In genomic region chr3:9248232-9249191, GRCh38 we compare ENCODE assay signal across 8 cellular contexts. TPM values are rescaled to one million over a fixed set of nuclear protein-coding genes. Genes with fewer than 3 reads are reported as not detected.
DNase-seq lines count a peak whose midpoint lies in the region; ATAC-seq and TF ChIP-seq lines count a peak whose summit lies in the region.

No MANE protein-coding gene starts in this region.

- no peaks in the 10 kb centered on the region for H3K36me3 Mint-ChIP-seq in activated CD4-positive, alpha-beta T cell treated with anti-CD3 and anti-CD28 coated beads for 36 hours (ENCODE audit: low read depth)
- H3K36me3 Mint-ChIP-seq in endodermal cell (ENCODE audit: low read depth), result no peaks in the 10 kb centered on the region

- H3K36me3 ChIP-seq in OCI-LY7 (ENCODE audit: insufficient read depth, low read length) (no peaks in the 10 kb centered on the region), endodermal cell (ENCODE audit: control insufficient read depth, insufficient read depth, low read length) (no peaks in the 10 kb centered on the region), neutrophil (no peaks in the 10 kb centered on the region)

- peak; percentile 18 for DNase-seq in activated CD4-positive, alpha-beta T cell treated with anti-CD3 and anti-CD28 coated beads for 36 hours
- no peak for DNase-seq in activated CD4-positive, alpha-beta T cell treated with anti-CD3 and anti-CD28 coated beads for 1 hour
- DNase-seq in OCI-LY7 (ENCODE audit: low spot score), result no peak
- peak; percentile 54 for DNase-seq in endodermal cell
- no peak for DNase-seq in GM19240 (ENCODE audit: insufficient read length, low spot score)

- ATAC-seq in activated CD4-positive, alpha-beta T cell treated with anti-CD3 and anti-CD28 coated beads for 36 hours, result no peak
- no peak for ATAC-seq in HG02981 (IDR thresholded peaks at IDR 0.05; ENCODE audit: unreplicated experiment)
- no peak for ATAC-seq in GM18867 (IDR thresholded peaks at IDR 0.05; ENCODE audit: unreplicated experiment)

- no peaks in the 10 kb centered on the region for H3K9me3 Mint-ChIP-seq in activated CD4-positive, alpha-beta T cell treated with anti-CD3 and anti-CD28 coated beads for 36 hours (ENCODE audit: low read depth)
- no peaks in the 10 kb centered on the region for H3K9me3 Mint-ChIP-seq in endodermal cell

- no peak overlapping the region for H3K27ac Mint-ChIP-seq in activated CD4-positive, alpha-beta T cell treated with anti-CD3 and anti-CD28 coated beads for 36 hours
- peak overlapping the region; percentile 72 for H3K27ac Mint-ChIP-seq in endodermal cell

- H3K9me3 ChIP-seq in OCI-LY7 (ENCODE audit: low read length) (no peaks in the 10 kb centered on the region), endodermal cell (ENCODE audit: control insufficient read depth, low read length) (no peaks in the 10 kb centered on the region), neutrophil (no peaks in the 10 kb centered on the region)

- H3K4me3 Mint-ChIP-seq in activated CD4-positive, alpha-beta T cell treated with anti-CD3 and anti-CD28 coated beads for 36 hours, result peak overlapping the region; percentile 72
- H3K4me3 Mint-ChIP-seq in endodermal cell, result peak overlapping the region; percentile 63

- H3K79me2 ChIP-seq in OCI-LY7 (ENCODE audit: insufficient read depth, low read depth, low read length), result no peaks in the 10 kb centered on the region

- peak overlapping the region; percentile 58 for H3K4me3 ChIP-seq in OCI-LY7 (ENCODE audit: low read depth, low read length, poor library complexity, severe bottlenecking)
- peak overlapping the region; percentile 84 for H3K4me3 ChIP-seq in endodermal cell (ENCODE audit: low read length)
- peak overlapping the region; percentile 59 to 65 for H3K4me3 ChIP-seq in neutrophil (ENCODE audit: low read depth in 1 of 2, low read length in 1 of 2)

- WGBS in endodermal cell (ENCODE audit: insufficient coverage in 1 of 2, insufficient read length in 1 of 2), 2 experiments, result 33 to 48% methylated on average over 8 to 18 of the region's 19 CpGs

- TF ChIP-seq CTCF in OCI-LY7 (conservative IDR thresholded peaks at IDR 0.05; ENCODE audit: low read length) (no peak), endodermal cell (conservative IDR thresholded peaks at IDR 0.05) (no peak), neutrophil (IDR thresholded peaks at IDR 0.05) (no peak)

- no TSS peak for BruUV-seq in OCI-LY7 (replicated peaks; lab: Mats Ljungman, UMichigan)

- H3K4me1 Mint-ChIP-seq in activated CD4-positive, alpha-beta T cell treated with anti-CD3 and anti-CD28 coated beads for 36 hours, result peaks cover 24% of the 10 kb centered on the region
- peaks cover 27% of the 10 kb centered on the region for H3K4me1 Mint-ChIP-seq in endodermal cell

- intact Hi-C loops in activated CD4-positive, alpha-beta T cell treated with anti-CD3 and anti-CD28 coated beads for 36 hours (cut with DNase I, micrococcal nuclease), result loop anchor here (1.0 to 2.0 kb wide), 4 partner anchors 54 to 285 kb away; partner anchors contain the start of gene RAD18 (in 1 of the 2)
- intact Hi-C loops in OCI-LY7 (cut with micrococcal nuclease; ENCODE audit: unreplicated experiment), result no loop called here

- no peak overlapping the region for H3K27ac ChIP-seq in OCI-LY7 (ENCODE audit: low read depth, low read length, poor library complexity, severe bottlenecking)
- H3K27ac ChIP-seq in endodermal cell (ENCODE audit: low read depth, low read length), result peak overlapping the region; percentile 67
- no peak overlapping the region for H3K27ac ChIP-seq in neutrophil

- H4K20me1 ChIP-seq in OCI-LY7 (ENCODE audit: insufficient read depth, low read length), result no peaks in the 10 kb centered on the region

- H3K27me3 ChIP-seq in endodermal cell (ENCODE audit: control insufficient read depth, insufficient read depth, low read length, poor library complexity, severe bottlenecking) (peaks cover 13% of the 10 kb centered on the region), neutrophil (peaks cover 18% of the 10 kb centered on the region)

- H3K4me2 ChIP-seq in OCI-LY7 (ENCODE audit: low read length), result peak overlapping the region; percentile 71

- POLR2A ChIA-PET in activated CD4-positive, alpha-beta T cell treated with anti-CD3 and anti-CD28 coated beads for 36 hours (lab: Charles Lee), result interaction anchor here (0.6 kb wide), 1 partner anchor 106 kb away, joined by 3 read pairs; no protein-coding TSS in a partner anchor
- POLR2A ChIA-PET in OCI-LY7 (lab: Charles Lee), result no interaction called here

- no peaks in the 10 kb centered on the region for H3K9me2 ChIP-seq in OCI-LY7 (ENCODE audit: insufficient read depth, low read length)

- H2AFZ ChIP-seq in OCI-LY7 (ENCODE audit: low read length), result peak overlapping the region; percentile 87; the same call in 1 of the 2 replicates

- CTCF ChIA-PET in activated CD4-positive, alpha-beta T cell treated with anti-CD3 and anti-CD28 coated beads for 36 hours (lab: Charles Lee), result interaction anchor here (1.0 to 1.7 kb wide), 8 partner anchors 13 to 262 kb away, joined by 3 to 7 read pairs (median 4); no protein-coding TSS in a partner anchor
- CTCF ChIA-PET in OCI-LY7 (lab: Charles Lee; ENCODE audit: unreplicated experiment), result no interaction called here

- peaks cover 6% of the 10 kb centered on the region for H3K27me3 Mint-ChIP-seq in activated CD4-positive, alpha-beta T cell treated with anti-CD3 and anti-CD28 coated beads for 36 hours
- H3K27me3 Mint-ChIP-seq in endodermal cell (ENCODE audit: insufficient read depth), result peaks cover 15% of the 10 kb centered on the region

- H3K9ac ChIP-seq in endodermal cell (ENCODE audit: extremely low read depth, low read length, poor library complexity, severe bottlenecking), result no peak overlapping the region

- H3K4me1 ChIP-seq in OCI-LY7 (ENCODE audit: insufficient read depth, low read length, poor library complexity, severe bottlenecking) (peaks cover 12% of the 10 kb centered on the region), endodermal cell (ENCODE audit: control insufficient read depth, insufficient read depth, low read length) (peaks cover 4% of the 10 kb centered on the region), neutrophil (ENCODE audit: control insufficient read depth in 1 of 2, insufficient read depth in 1 of 2, low read depth in 1 of 2, low read length in 1 of 2) (peaks cover 19 to 20% of the 10 kb centered on the region in 2 experiments)

RNA-seq across cellular contexts. Expression of gene SRGAP3, which starts 0.9 kb away (rescaled TPM):
- 1 to 10 TPM; 1.2 to 1.5 TPM for total RNA-seq in activated CD4-positive, alpha-beta T cell treated with anti-CD3 and anti-CD28 coated beads for 36 hours
- total RNA-seq in OCI-LY7 (2014; rRNA removed; shearing (Covaris generic)), result 0.10 and 1.7 TPM in 2 replicates
- total RNA-seq in OCI-LY7 (2022) (0.76 and 1.5 TPM in 2 replicates), endodermal cell (1 to 10 TPM; 5.0 to 8.1 TPM)
- polyA plus RNA-seq in endodermal cell (2013, experiment 1 of 2), result 81.2 TPM
- polyA plus RNA-seq in endodermal cell (2013, experiment 2 of 2), result 69.8 TPM

Comparison
In these comparisons a context has a peak if more than half of its experiments do, and no peak if none do; other contexts are left out.
1. DNase-seq: peak in activated CD4-positive, alpha-beta T cell treated with anti-CD3 and anti-CD28 coated beads for 36 hours (single experiment) and endodermal cell (single experiment); none in activated CD4-positive, alpha-beta T cell treated with anti-CD3 and anti-CD28 coated beads for 1 hour (single experiment), OCI-LY7 (single experiment) and GM19240 (single experiment).
2. Peak in every context shown above with its lines, with median percentiles within 50 percentile points of each other: H3K4me3 ChIP-seq.